17 cellular contexts compared by ENCODE assay signal in the genomic region with DNA sequence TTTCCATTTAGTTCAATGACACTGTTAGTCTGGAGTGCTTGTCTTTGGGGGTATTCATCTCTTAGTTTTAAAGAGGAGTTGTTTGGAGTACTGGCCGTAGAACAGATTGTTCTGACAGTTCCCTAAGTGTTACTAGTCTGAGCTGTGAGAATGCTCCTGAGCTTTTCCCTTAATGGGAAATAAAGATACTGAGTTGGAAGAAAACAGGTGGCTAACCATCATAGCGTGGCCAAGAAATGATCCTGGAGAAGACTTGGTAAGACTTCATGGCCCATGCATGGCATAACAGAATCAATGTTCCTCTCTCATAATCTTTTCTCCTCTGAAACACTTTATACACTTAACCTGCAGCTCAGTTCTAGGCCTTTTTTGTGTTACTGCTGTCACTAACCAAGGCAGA. TPM values are rescaled to one million over a fixed set of nuclear protein-coding genes. Genes with fewer than 3 reads are reported as not detected.
DNase-seq lines count a peak whose midpoint lies in the region; ATAC-seq and TF ChIP-seq lines count a peak whose summit lies in the region.
"Had no signal": no experiment of that assay in that cellular context is flagged by ENCODE, and none has a peak within 500 bp of the region (broad histone marks: within the 10 kb centered on the region; RNA-seq: fewer than 3 reads in every experiment).

No MANE protein-coding gene starts in this region.

- intact Hi-C loops in activated CD4-positive, alpha-beta T cell treated with anti-CD3 and anti-CD28 coated beads for 36 hours (cut with DNase I, micrococcal nuclease) = loop anchor here (5.0 kb wide), 2 partner anchors 114 to 274 kb away; no protein-coding TSS in a partner anchor
- intact Hi-C loops in gastrocnemius medialis (cut with DNase I; ENCODE audit: low total_unique reads) = no loop called here

- no peak overlapping the region for H2AFZ ChIP-seq in osteoblast (ENCODE audit: low read length)

- H3K4me1 Mint-ChIP-seq in activated CD4-positive, alpha-beta T cell treated with anti-CD3 and anti-CD28 coated beads for 36 hours = peaks cover 69% of the 10 kb centered on the region
- peaks cover 34% of the 10 kb centered on the region for H3K4me1 Mint-ChIP-seq in WTC11
- peaks cover 13% of the 10 kb centered on the region for H3K4me1 Mint-ChIP-seq in endodermal cell

- H3K9me3 Mint-ChIP-seq in activated CD4-positive, alpha-beta T cell treated with anti-CD3 and anti-CD28 coated beads for 36 hours (ENCODE audit: low read depth) = no peaks in the 10 kb centered on the region
- H3K9me3 Mint-ChIP-seq in WTC11 = no peaks in the 10 kb centered on the region
- no peaks in the 10 kb centered on the region for H3K9me3 Mint-ChIP-seq in endodermal cell

- H3K4me3 ChIP-seq in endodermal cell (ENCODE audit: low read length) = no peak overlapping the region
- H3K4me3 ChIP-seq in gastrocnemius medialis = no peak overlapping the region
- no peak overlapping the region for H3K4me3 ChIP-seq in osteoblast (ENCODE audit: insufficient read depth, low read length)
- H3K4me3 ChIP-seq: tibial nerve had no signal

- no peak overlapping the region for H3K27ac ChIP-seq in endodermal cell (ENCODE audit: low read depth, low read length)
- peak overlapping the region; percentile 91 to 94 (median 94) for H3K27ac ChIP-seq in gastrocnemius medialis
- no peak overlapping the region for H3K27ac ChIP-seq in osteoblast (ENCODE audit: low read depth, low read length)

- in situ Hi-C loops in gastrocnemius medialis (cut with MboI; ENCODE audit: low sequenced_read_pairs in 4 of 4) = loop anchor here in 3 of 4 donors (5.0 to 10.0 kb wide), 3 partner anchors 292 to 352 kb away; no protein-coding TSS in a partner anchor

- no peaks in the 10 kb centered on the region for H3K9me3 ChIP-seq in endodermal cell (ENCODE audit: control insufficient read depth, low read length)
- H3K9me3 ChIP-seq in gastrocnemius medialis = no peaks in the 10 kb centered on the region
- no peaks in the 10 kb centered on the region for H3K9me3 ChIP-seq in osteoblast (ENCODE audit: low read depth, low read length)
- H3K9me3 ChIP-seq: tibial nerve had no signal

- peaks cover 49% of the 10 kb centered on the region for H4K20me1 ChIP-seq in osteoblast (ENCODE audit: insufficient read depth, low read length)

- no peak overlapping the region for H3K9ac ChIP-seq in endodermal cell (ENCODE audit: extremely low read depth, low read length, poor library complexity, severe bottlenecking)

- no peaks in the 10 kb centered on the region for H3K27me3 ChIP-seq in endodermal cell (ENCODE audit: control insufficient read depth, insufficient read depth, low read length, poor library complexity, severe bottlenecking)
- no peaks in the 10 kb centered on the region for H3K27me3 ChIP-seq in gastrocnemius medialis
- no peaks in the 10 kb centered on the region for H3K27me3 ChIP-seq in osteoblast (ENCODE audit: insufficient read depth, low read length)
- H3K27me3 ChIP-seq: tibial nerve had no signal

- CTCF ChIA-PET in activated CD4-positive, alpha-beta T cell treated with anti-CD3 and anti-CD28 coated beads for 36 hours (lab: Charles Lee) = interaction anchor here (0.9 to 2.3 kb wide), 5 partner anchors 12 to 115 kb away, joined by 3 to 8 read pairs (median 4); partner anchors contain the start of gene NRDE2
- CTCF ChIA-PET in WTC11 (lab: Charles Lee) = no interaction called here

- H3K36me3 Mint-ChIP-seq in activated CD4-positive, alpha-beta T cell treated with anti-CD3 and anti-CD28 coated beads for 36 hours (ENCODE audit: low read depth) = peaks cover 75% of the 10 kb centered on the region
- H3K36me3 Mint-ChIP-seq in WTC11 (peaks cover 64% of the 10 kb centered on the region), endodermal cell (ENCODE audit: low read depth) (peaks cover 62% of the 10 kb centered on the region)

- H3K36me3 ChIP-seq in endodermal cell (ENCODE audit: control insufficient read depth, insufficient read depth, low read length) = peaks cover 68% of the 10 kb centered on the region
- peaks cover 0 to 65% of the 10 kb centered on the region in 2 donors for H3K36me3 ChIP-seq in gastrocnemius medialis
- peaks cover 62% of the 10 kb centered on the region for H3K36me3 ChIP-seq in osteoblast (ENCODE audit: insufficient read depth, low read length)

- TF ChIP-seq CTCF in WTC11 (IDR thresholded peaks at IDR 0.05) (no peak), endodermal cell (conservative IDR thresholded peaks at IDR 0.05) (no peak), gastrocnemius medialis (IDR thresholded peaks at IDR 0.05 in 4 of 5, conservative IDR thresholded peaks at IDR 0.05 in 1 of 5) (no peak), osteoblast (IDR thresholded peaks at IDR 0.05; ENCODE audit: extremely low read depth, low read depth, low read length) (no peak)

- H3K4me1 ChIP-seq in endodermal cell (ENCODE audit: control insufficient read depth, insufficient read depth, low read length) (peaks cover 3% of the 10 kb centered on the region), gastrocnemius medialis (peaks cover 51 to 78% of the 10 kb centered on the region in 2 donors), osteoblast (ENCODE audit: insufficient read depth, low read length) (peaks cover 25% of the 10 kb centered on the region)

- no peak for ATAC-seq in activated CD4-positive, alpha-beta T cell treated with anti-CD3 and anti-CD28 coated beads for 36 hours
- no peak for ATAC-seq in WTC11
- ATAC-seq in gastrocnemius medialis = no peak
- no peak for ATAC-seq in HG03469 (IDR thresholded peaks at IDR 0.05; ENCODE audit: unreplicated experiment)
- ATAC-seq: Right ventricle myocardium inferior had no signal

- POLR2A ChIA-PET in activated CD4-positive, alpha-beta T cell treated with anti-CD3 and anti-CD28 coated beads for 36 hours (lab: Charles Lee) = no interaction called here
- POLR2A ChIA-PET in WTC11 (lab: Charles Lee) = no interaction called here

- no peak overlapping the region for H3K4me2 ChIP-seq in osteoblast (ENCODE audit: insufficient read depth, low read length)

- peaks cover 59% of the 10 kb centered on the region for H3K79me2 ChIP-seq in osteoblast (ENCODE audit: insufficient read depth, low read length)

- no peaks in the 10 kb centered on the region for H3K27me3 Mint-ChIP-seq in activated CD4-positive, alpha-beta T cell treated with anti-CD3 and anti-CD28 coated beads for 36 hours
- H3K27me3 Mint-ChIP-seq in WTC11 (ENCODE audit: low read depth) (no peaks in the 10 kb centered on the region), endodermal cell (ENCODE audit: insufficient read depth) (no peaks in the 10 kb centered on the region)

- no peak overlapping the region for H3K4me3 Mint-ChIP-seq in activated CD4-positive, alpha-beta T cell treated with anti-CD3 and anti-CD28 coated beads for 36 hours
- H3K4me3 Mint-ChIP-seq in WTC11 (no peak overlapping the region), endodermal cell (no peak overlapping the region)

- 91 to 94% methylated on average over 2 of the region's 2 CpGs for WGBS in endodermal cell (ENCODE audit: insufficient coverage in 1 of 2, insufficient read length in 1 of 2), 2 experiments

- TF ChIP-seq POLR2A in gastrocnemius medialis (IDR thresholded peaks at IDR 0.05) = no peak

- DNase-seq in activated CD4-positive, alpha-beta T cell treated with anti-CD3 and anti-CD28 coated beads for 36 hours = no peak
- DNase-seq in activated CD4-positive, alpha-beta T cell treated with anti-CD3 and anti-CD28 coated beads for 48 hours = no peak
- DNase-seq in WTC11 (ENCODE audit: low spot score) (no peak), endodermal cell (no peak), gastrocnemius medialis (no peak), osteoblast (ENCODE audit: insufficient read length, low spot score, missing footprints) (no peak), occipital lobe (lab: John Stamatoyannopoulos, UW) (no peak)
- DNase-seq: 8988T; activated CD8-positive, alpha-beta memory T cell treated with anti-CD3 and anti-CD28 coated beads, Interleukin-2, amount 50 U/mL, for 4 hours; kidney glomerular epithelial cell; MV-4-11; NCI-H2029; stimulated activated CD4-positive, alpha-beta T cell treated with anti-CD3 and anti-CD28 coated beads, Interleukin-4, amount 100 ng/mL, for 24 hours; T-helper 2 cell had no signal

- H3K27ac Mint-ChIP-seq in activated CD4-positive, alpha-beta T cell treated with anti-CD3 and anti-CD28 coated beads for 36 hours = peak overlapping the region; percentile 95
- H3K27ac Mint-ChIP-seq in WTC11 = peak overlapping the region; percentile 52
- H3K27ac Mint-ChIP-seq in endodermal cell = peak overlapping the region; percentile 39

TF ChIP-seq in WTC11, 78 proteins besides CTCF, POLR2A, EP300 and RAD21:
- TF ChIP-seq FOXP1 (CRISPR knock-in tag; IDR thresholded peaks at IDR 0.05; ENCODE audit: borderline replicate concordance) = no peak
- TF ChIP-seq JAZF1 (CRISPR knock-in tag; IDR thresholded peaks at IDR 0.05) = no peak
- TF ChIP-seq GTF2I (CRISPR knock-in tag; conservative IDR thresholded peaks at IDR 0.05) = no peak

RNA-seq across cellular contexts. Expression of gene CALM1, which starts 6.2 kb away (rescaled TPM):
- 100 to 1,000 TPM; 510 to 518 TPM for total RNA-seq in activated CD4-positive, alpha-beta T cell treated with anti-CD3 and anti-CD28 coated beads for 36 hours
- 338 to 373 TPM (median 350 TPM) in 3 replicates for total RNA-seq in WTC11 (2021)
- 100 to 1,000 TPM; 423 to 503 TPM for total RNA-seq in endodermal cell
- 367 TPM for polyA plus RNA-seq in endodermal cell (2013, experiment 1 of 2)
- 378 TPM for polyA plus RNA-seq in endodermal cell (2013, experiment 2 of 2)
- total RNA-seq in gastrocnemius medialis = 1,000 to 10,000 TPM in 2 of 4 donors, 100 to 1,000 TPM in 2; 466 to 1,278 (median 1,009) TPM
- total RNA-seq in osteoblast = 227 and 313 TPM in 2 replicates
- total RNA-seq in occipital lobe = 1,332 TPM

Comparison
In these comparisons a context has a peak if more than half of its experiments do, and no peak if none do; other contexts are left out.
1. H3K27ac Mint-ChIP-seq: peak in every context shown above with its lines; median percentile 95 in activated CD4-positive, alpha-beta T cell treated with anti-CD3 and anti-CD28 coated beads for 36 hours; 52 in WTC11; 39 in endodermal cell.
2. H3K27ac ChIP-seq: peak in gastrocnemius medialis (4 of 4); none in endodermal cell (single experiment) and osteoblast (single experiment).